In the genomic region with DNA sequence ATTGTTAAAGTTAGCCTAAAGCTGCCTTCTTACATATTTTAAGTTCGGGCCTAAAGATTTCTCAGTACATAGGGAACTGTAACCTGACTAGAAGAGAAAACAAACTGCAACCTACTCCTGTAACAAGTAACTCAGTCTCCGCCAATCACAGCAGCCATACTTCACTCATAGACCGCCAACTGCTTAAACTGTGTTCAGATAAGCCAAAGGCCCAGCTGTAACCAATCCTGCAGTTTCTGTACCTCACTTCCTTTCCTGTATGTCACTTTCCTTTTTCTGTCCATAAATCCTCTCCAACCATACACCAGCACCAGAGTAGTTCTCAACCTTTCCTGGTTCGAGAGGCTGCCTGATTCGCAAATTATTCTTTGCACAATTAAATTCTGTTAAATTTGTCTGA, we compare ENCODE assay signal across 22 cellular contexts. TPM values are rescaled to one million over a fixed set of nuclear protein-coding genes. Genes with fewer than 3 reads are reported as not detected.
A peak's percentile ranks its signal among the peaks of the same experiment; 100 is the strongest.
DNase-seq lines count a peak whose midpoint lies in the region; ATAC-seq lines count a peak whose summit lies in the region.
"Had no signal": no experiment of that assay in that cellular context is flagged by ENCODE, and none has a peak within 500 bp of the region (broad histone marks: within the 10 kb centered on the region; RNA-seq: fewer than 3 reads in every experiment).

No MANE protein-coding gene starts in this region.

- POLR2A ChIA-PET in activated CD4-positive, alpha-beta T cell treated with anti-CD3 and anti-CD28 coated beads for 36 hours (lab: Charles Lee): no interaction called here
- POLR2A ChIA-PET in CD4-positive, alpha-beta memory T cell (lab: Charles Lee; ENCODE audit: partially characterized antibody): no interaction called here

- H3K4me1 ChIP-seq in CD4-positive, alpha-beta memory T cell (ENCODE audit: insufficient read depth, low read length): peaks cover 72% of the 10 kb centered on the region

- CTCF ChIA-PET in activated CD4-positive, alpha-beta T cell treated with anti-CD3 and anti-CD28 coated beads for 36 hours (lab: Charles Lee): no interaction called here
- CTCF ChIA-PET in CD4-positive, alpha-beta memory T cell (lab: Charles Lee; ENCODE audit: partially characterized antibody): no interaction called here

- H3K4me1 Mint-ChIP-seq in activated CD4-positive, alpha-beta T cell treated with anti-CD3 and anti-CD28 coated beads for 36 hours: peaks cover 79% of the 10 kb centered on the region
- peaks cover 34% of the 10 kb centered on the region for H3K4me1 Mint-ChIP-seq in activated CD4-positive, alpha-beta T cell treated with anti-CD3 and anti-CD28 coated beads, Interleukin-2, amount 10 ng/mL, durations not matched to agents 24 days and 14 days
- H3K4me1 Mint-ChIP-seq in CD4-positive, alpha-beta memory T cell: peaks cover 48 to 95% (median 76%) of the 10 kb centered on the region in 4 donors
- peaks cover 60 to 76% of the 10 kb centered on the region in 2 donors for H3K4me1 Mint-ChIP-seq in effector memory CD8-positive, alpha-beta T cell (ENCODE audit: low read depth in 2 of 2)

- peak overlapping the region; percentile 61 for H3K27ac Mint-ChIP-seq in activated CD4-positive, alpha-beta T cell treated with anti-CD3 and anti-CD28 coated beads for 36 hours
- H3K27ac Mint-ChIP-seq in activated CD4-positive, alpha-beta T cell treated with anti-CD3 and anti-CD28 coated beads, Interleukin-2, amount 10 ng/mL, durations not matched to agents 24 days and 14 days: no peak overlapping the region
- peak overlapping the region in 6 of 7 donors; percentile 20 to 91 (median 79) for H3K27ac Mint-ChIP-seq in CD4-positive, alpha-beta memory T cell
- peak overlapping the region; percentile 51 to 84 for H3K27ac Mint-ChIP-seq in effector memory CD8-positive, alpha-beta T cell
- H3K27ac Mint-ChIP-seq: B cell had no signal

- peaks cover 22% of the 10 kb centered on the region for H3K36me3 Mint-ChIP-seq in activated CD4-positive, alpha-beta T cell treated with anti-CD3 and anti-CD28 coated beads for 36 hours (ENCODE audit: low read depth)
- H3K36me3 Mint-ChIP-seq in activated CD4-positive, alpha-beta T cell treated with anti-CD3 and anti-CD28 coated beads, Interleukin-2, amount 10 ng/mL, durations not matched to agents 24 days and 14 days (ENCODE audit: low read depth): peaks cover 8% of the 10 kb centered on the region
- H3K36me3 Mint-ChIP-seq in CD4-positive, alpha-beta memory T cell: peaks cover 17 to 23% of the 10 kb centered on the region in 2 donors
- peaks cover 13% of the 10 kb centered on the region for H3K36me3 Mint-ChIP-seq in effector memory CD8-positive, alpha-beta T cell (ENCODE audit: insufficient read depth)
- H3K36me3 Mint-ChIP-seq: naive B cell had no signal

- no peak for DNase-seq in activated CD4-positive, alpha-beta T cell treated with anti-CD3 and anti-CD28 coated beads for 36 hours
- no peak for DNase-seq in activated CD4-positive, alpha-beta T cell treated with anti-CD3 and anti-CD28 coated beads, Interleukin-2, amount 10 ng/mL, durations not matched to agents 24 days and 14 days
- DNase-seq in CD4-positive, alpha-beta memory T cell: no peak
- DNase-seq in SK-N-MC (ENCODE audit: low read depth, low spot score): no peak
- DNase-seq in effector memory CD8-positive, alpha-beta T cell: no peak
- no peak for DNase-seq in GM19240 (ENCODE audit: insufficient read length, low spot score)
- no peak for DNase-seq in hippocampal formation (lab: John Stamatoyannopoulos, UW)
- no peak for DNase-seq in middle frontal gyrus (ENCODE audit: extremely low spot score, low spot score)
- DNase-seq: amygdala, Calu3, EL, heart left ventricle, left colon, mesenchymal stem cell, naive B cell, NCI-H1436, NCI-H524 treated with DMSO at 0.1 percent for 48 hours, posterior cingulate gyrus, T1000, upper lobe of left lung had no signal

- ATAC-seq in activated CD4-positive, alpha-beta T cell treated with anti-CD3 and anti-CD28 coated beads for 36 hours: no peak
- no peak for ATAC-seq in effector memory CD8-positive, alpha-beta T cell (replicated peaks)
- ATAC-seq: activated CD4-positive, CD25-positive, alpha-beta regulatory T cell treated with anti-CD3 and anti-CD28 coated beads, Interleukin-2, amount 50 U/mL, for 24 hours; heart left ventricle; left colon had no signal

- no peaks in the 10 kb centered on the region for H3K27me3 Mint-ChIP-seq in activated CD4-positive, alpha-beta T cell treated with anti-CD3 and anti-CD28 coated beads for 36 hours
- no peaks in the 10 kb centered on the region for H3K27me3 Mint-ChIP-seq in activated CD4-positive, alpha-beta T cell treated with anti-CD3 and anti-CD28 coated beads, Interleukin-2, amount 10 ng/mL, durations not matched to agents 24 days and 14 days
- H3K27me3 Mint-ChIP-seq in CD4-positive, alpha-beta memory T cell: no peaks in the 10 kb centered on the region
- no peaks in the 10 kb centered on the region for H3K27me3 Mint-ChIP-seq in effector memory CD8-positive, alpha-beta T cell
- H3K27me3 Mint-ChIP-seq: B cell, naive B cell had no signal

- no peaks in the 10 kb centered on the region for H3K27me3 ChIP-seq in CD4-positive, alpha-beta memory T cell (ENCODE audit: insufficient read depth, low read length)
- H3K27me3 ChIP-seq: heart left ventricle, upper lobe of left lung had no signal

- H3K36me3 ChIP-seq in CD4-positive, alpha-beta memory T cell (ENCODE audit: insufficient read depth, low read length): no peaks in the 10 kb centered on the region
- 0 out of 2 replicates have a peak, but pooled peaks cover 5% of the 10 kb centered on the region for H3K36me3 ChIP-seq in SK-N-MC (ENCODE audit: insufficient read depth, low read length)
- H3K36me3 ChIP-seq: heart left ventricle, upper lobe of left lung had no signal

- intact Hi-C loops in activated CD4-positive, alpha-beta T cell treated with anti-CD3 and anti-CD28 coated beads for 36 hours (cut with DNase I, micrococcal nuclease): no loop called here
- intact Hi-C loops in activated CD4-positive, alpha-beta T cell treated with anti-CD3 and anti-CD28 coated beads, Interleukin-2, amount 10 ng/mL, durations not matched to agents 24 days and 14 days (cut with micrococcal nuclease): no loop called here
- intact Hi-C loops in CD4-positive, alpha-beta memory T cell (cut with micrococcal nuclease): loop anchor here (5.0 kb wide), 1 partner anchor 37 kb away; no protein-coding TSS in a partner anchor

- H3K9ac ChIP-seq in SK-N-MC (ENCODE audit: insufficient read length): no peak overlapping the region

- no peak overlapping the region for H3K4me3 ChIP-seq in CD4-positive, alpha-beta memory T cell (ENCODE audit: low read length in 2 of 2)
- H3K4me3 ChIP-seq in SK-N-MC: no peak overlapping the region
- H3K4me3 ChIP-seq: heart left ventricle, upper lobe of left lung had no signal

- no peak overlapping the region for H3K27ac ChIP-seq in CD4-positive, alpha-beta memory T cell (ENCODE audit: low read depth, low read length)
- peak overlapping the region; percentile 78 for H3K27ac ChIP-seq in SK-N-MC
- H3K27ac ChIP-seq: heart left ventricle, upper lobe of left lung had no signal

- H3K4me3 Mint-ChIP-seq in activated CD4-positive, alpha-beta T cell treated with anti-CD3 and anti-CD28 coated beads for 36 hours: no peak overlapping the region
- H3K4me3 Mint-ChIP-seq in activated CD4-positive, alpha-beta T cell treated with anti-CD3 and anti-CD28 coated beads, Interleukin-2, amount 10 ng/mL, durations not matched to agents 24 days and 14 days: no peak overlapping the region
- peak overlapping the region in 4 of 8 donors; percentile 2 to 60 (median 37) for H3K4me3 Mint-ChIP-seq in CD4-positive, alpha-beta memory T cell
- no peak overlapping the region for H3K4me3 Mint-ChIP-seq in effector memory CD8-positive, alpha-beta T cell
- H3K4me3 Mint-ChIP-seq: B cell had no signal

- no peaks in the 10 kb centered on the region for H3K9me3 ChIP-seq in CD4-positive, alpha-beta memory T cell (ENCODE audit: control insufficient read depth in 1 of 2, low read length in 2 of 2)
- H3K9me3 ChIP-seq in SK-N-MC (ENCODE audit: low read depth, low read length): no peaks in the 10 kb centered on the region
- H3K9me3 ChIP-seq: heart left ventricle, upper lobe of left lung had no signal

- no peaks in the 10 kb centered on the region for H3K9me3 Mint-ChIP-seq in activated CD4-positive, alpha-beta T cell treated with anti-CD3 and anti-CD28 coated beads for 36 hours (ENCODE audit: low read depth)
- no peaks in the 10 kb centered on the region for H3K9me3 Mint-ChIP-seq in activated CD4-positive, alpha-beta T cell treated with anti-CD3 and anti-CD28 coated beads, Interleukin-2, amount 10 ng/mL, durations not matched to agents 24 days and 14 days
- H3K9me3 Mint-ChIP-seq in CD4-positive, alpha-beta memory T cell: no peaks in the 10 kb centered on the region
- no peaks in the 10 kb centered on the region for H3K9me3 Mint-ChIP-seq in effector memory CD8-positive, alpha-beta T cell
- H3K9me3 Mint-ChIP-seq: naive B cell had no signal

RNA-seq across cellular contexts. Expression of a gene that starts 41.5 kb away (rescaled TPM):
- total RNA-seq in activated CD4-positive, alpha-beta T cell treated with anti-CD3 and anti-CD28 coated beads for 36 hours: 10 to 100 TPM; 66.3 to 68.3 TPM
- total RNA-seq in activated CD4-positive, alpha-beta T cell treated with anti-CD3 and anti-CD28 coated beads, Interleukin-2, amount 10 ng/mL, durations not matched to agents 24 days and 14 days: 64.1 and 64.7 TPM in 2 replicates
- total RNA-seq in CD4-positive, alpha-beta memory T cell: 100 to 1,000 TPM; 173 to 176 TPM
- polyA plus RNA-seq in CD4-positive, alpha-beta memory T cell: 100 to 1,000 TPM; 121 to 209 TPM
